21 cellular contexts compared by ENCODE assay signal in the genomic region with DNA sequence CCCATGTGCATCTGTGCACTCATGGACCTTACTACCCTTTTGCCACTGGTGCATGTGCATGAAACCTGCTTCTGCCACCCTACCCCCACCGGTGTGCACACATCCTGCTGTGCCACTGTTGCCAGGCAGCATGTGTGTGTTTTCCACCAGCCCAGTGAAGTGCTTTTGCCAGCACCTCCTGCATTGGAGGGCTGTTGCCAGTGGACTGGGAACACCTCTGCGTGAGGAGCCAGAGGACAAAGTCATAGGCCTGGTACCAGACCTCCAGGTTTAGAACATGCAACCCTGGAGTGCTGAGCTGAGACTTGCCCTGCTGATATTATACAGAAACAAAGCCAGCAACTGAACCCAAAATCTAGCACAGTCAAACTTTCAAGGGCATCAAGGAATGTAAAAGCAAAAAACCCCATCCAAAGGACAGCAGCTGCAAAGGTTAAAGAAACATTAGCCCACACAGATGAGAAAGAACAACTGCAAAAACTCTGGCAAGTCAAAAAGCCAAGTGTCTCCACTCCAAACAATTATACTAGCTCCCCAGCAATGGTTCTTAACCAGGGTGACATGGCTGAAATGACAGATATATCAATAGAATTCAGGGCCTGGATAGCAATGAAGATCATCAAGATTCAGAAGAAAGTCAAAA.
DNase-seq lines count a peak whose midpoint lies in the region; ATAC-seq, FAIRE-seq and TF ChIP-seq lines count a peak whose summit lies in the region.
"Had no signal": no experiment of that assay in that cellular context is flagged by ENCODE, and none has a peak within 500 bp of the region (broad histone marks: within the 10 kb centered on the region; RNA-seq: fewer than 3 reads in every experiment).

No MANE protein-coding gene starts in this region.

- FAIRE-seq in urothelium cell line (lab: Jason Lieb, UNC), result peak; percentile 27
- FAIRE-seq: A204.1, GM12892, K562 had no signal

- WGBS in body of pancreas, 2 donors, result 67 to 82% methylated on average over 1 to 2 of the region's 2 CpGs
- WGBS in mesendoderm (ENCODE audit: extremely low coverage, insufficient coverage, low lambda C conversion rate), result no CpG with 5 or more reads among the region's 2 CpGs

- H4K8ac ChIP-seq in mesendoderm (ENCODE audit: low read depth, low read length), result no peak overlapping the region

- DNase-seq in activated naive CD8-positive, alpha-beta T cell treated with anti-CD3 and anti-CD28 coated beads, Interleukin-2, amount 50 U/mL, for 24 hours, result no peak
- no peak for DNase-seq in activated naive CD8-positive, alpha-beta T cell treated with anti-CD3 and anti-CD28 coated beads for 36 hours
- peak in 3 of 4 donors; percentile 14 to 42 (median 29) for DNase-seq in body of pancreas
- no peak for DNase-seq in mesendoderm
- no peak for DNase-seq in urothelium cell line (ENCODE audit: low spot score)
- DNase-seq in glutamatergic neuron, result no peak
- DNase-seq: CD8-positive, alpha-beta memory T cell; HCEC 1CT; MV-4-11; NCI-H1417 treated with DMSO at 0.1 percent for 48 hours; NCI-H1930; NCI-H82; Peyer's patch; SHP77 had no signal

- H3K27me3 Mint-ChIP-seq in activated naive CD8-positive, alpha-beta T cell treated with anti-CD3 and anti-CD28 coated beads, Interleukin-2, amount 50 U/mL, for 24 hours, result peaks cover 16% of the 10 kb centered on the region
- H3K27me3 Mint-ChIP-seq in activated naive CD8-positive, alpha-beta T cell treated with anti-CD3 and anti-CD28 coated beads for 36 hours, result peaks cover 34% of the 10 kb centered on the region
- H3K27me3 Mint-ChIP-seq in glutamatergic neuron (ENCODE audit: unreplicated experiment), result peaks cover 2% of the 10 kb centered on the region

- no peaks in the 10 kb centered on the region for H3K9me3 Mint-ChIP-seq in activated naive CD8-positive, alpha-beta T cell treated with anti-CD3 and anti-CD28 coated beads, Interleukin-2, amount 50 U/mL, for 24 hours
- no peaks in the 10 kb centered on the region for H3K9me3 Mint-ChIP-seq in activated naive CD8-positive, alpha-beta T cell treated with anti-CD3 and anti-CD28 coated beads for 36 hours
- H3K9me3 Mint-ChIP-seq in glutamatergic neuron (ENCODE audit: unreplicated experiment), result no peaks in the 10 kb centered on the region

- H4K5ac ChIP-seq in mesendoderm (ENCODE audit: low read length), result no peak overlapping the region

- H3K56ac ChIP-seq in mesendoderm (ENCODE audit: low read length), result no peak overlapping the region

- no peak overlapping the region for H2BK15ac ChIP-seq in mesendoderm (replicated peaks; ENCODE audit: low read depth)

- no peaks in the 10 kb centered on the region for H3K4me1 Mint-ChIP-seq in activated naive CD8-positive, alpha-beta T cell treated with anti-CD3 and anti-CD28 coated beads, Interleukin-2, amount 50 U/mL, for 24 hours
- no peaks in the 10 kb centered on the region for H3K4me1 Mint-ChIP-seq in activated naive CD8-positive, alpha-beta T cell treated with anti-CD3 and anti-CD28 coated beads for 36 hours
- H3K4me1 Mint-ChIP-seq in glutamatergic neuron (ENCODE audit: low read depth, unreplicated experiment), result no peaks in the 10 kb centered on the region
- H3K4me1 Mint-ChIP-seq: CD8-positive, alpha-beta memory T cell had no signal

- no peak overlapping the region for H3K9ac ChIP-seq in mesendoderm (ENCODE audit: low read length)
- H3K9ac ChIP-seq: BLaER1 treated with 17β-estradiol and CSF1 and Interleukin-3, amounts not matched to agents 10 nM and 100 nM had no signal

- TF ChIP-seq CTCF in body of pancreas (IDR thresholded peaks at IDR 0.05) (no peak), glutamatergic neuron (IDR thresholded peaks at IDR 0.05; ENCODE audit: partially characterized antibody, unreplicated experiment) (no peak)

- H3K27ac ChIP-seq in body of pancreas (no peak overlapping the region), mesendoderm (ENCODE audit: low read depth, low read length) (no peak overlapping the region)
- H3K27ac ChIP-seq: BLaER1 treated with 17β-estradiol and CSF1 and Interleukin-3, amounts not matched to agents 10 nM and 100 nM; Peyer's patch had no signal

- H3K27ac Mint-ChIP-seq in activated naive CD8-positive, alpha-beta T cell treated with anti-CD3 and anti-CD28 coated beads, Interleukin-2, amount 50 U/mL, for 24 hours, result no peak overlapping the region
- no peak overlapping the region for H3K27ac Mint-ChIP-seq in activated naive CD8-positive, alpha-beta T cell treated with anti-CD3 and anti-CD28 coated beads for 36 hours
- no peak overlapping the region for H3K27ac Mint-ChIP-seq in glutamatergic neuron (ENCODE audit: unreplicated experiment)
- H3K27ac Mint-ChIP-seq: CD8-positive, alpha-beta memory T cell had no signal

- no peaks in the 10 kb centered on the region for H3K9me3 ChIP-seq in body of pancreas
- H3K9me3 ChIP-seq: Peyer's patch had no signal

- H3K4me3 ChIP-seq in body of pancreas (no peak overlapping the region), mesendoderm (ENCODE audit: low read length) (no peak overlapping the region)
- H3K4me3 ChIP-seq: BLaER1 treated with 17β-estradiol and CSF1 and Interleukin-3, amounts not matched to agents 10 nM and 100 nM; K562; Peyer's patch had no signal

- no peak overlapping the region for H3K4me2 ChIP-seq in mesendoderm (ENCODE audit: low read length)

- peak overlapping the region; percentile 80 for H3K23ac ChIP-seq in mesendoderm (ENCODE audit: low read length)

- H3K4ac ChIP-seq in mesendoderm (ENCODE audit: low read depth, low read length), result no peak overlapping the region

- no peak overlapping the region for H2AK5ac ChIP-seq in mesendoderm (ENCODE audit: low read length)

- H3K79me1 ChIP-seq in mesendoderm (ENCODE audit: low read length), result no peaks in the 10 kb centered on the region

- no peaks in the 10 kb centered on the region for H3K27me3 ChIP-seq in body of pancreas
- no peaks in the 10 kb centered on the region for H3K27me3 ChIP-seq in mesendoderm (ENCODE audit: insufficient read depth, low read length, poor library complexity)
- H3K27me3 ChIP-seq: BLaER1 treated with 17β-estradiol and CSF1 and Interleukin-3, amounts not matched to agents 10 nM and 100 nM; Peyer's patch had no signal

- H3K79me2 ChIP-seq in mesendoderm (ENCODE audit: control insufficient read depth, insufficient read depth, low read length), result no peaks in the 10 kb centered on the region

- H2BK120ac ChIP-seq in mesendoderm (ENCODE audit: low read depth, low read length), result no peak overlapping the region

- peak; percentile 20 for ATAC-seq in activated naive CD8-positive, alpha-beta T cell treated with anti-CD3 and anti-CD28 coated beads, Interleukin-2, amount 50 U/mL, for 24 hours
- no peak for ATAC-seq in body of pancreas
- ATAC-seq in HG02798 (IDR thresholded peaks at IDR 0.05; ENCODE audit: poor library complexity, unreplicated experiment), result no peak
- no peak for ATAC-seq in GM18517 (IDR thresholded peaks at IDR 0.05; ENCODE audit: unreplicated experiment)
- ATAC-seq: K562, SK-N-SH treated with all-trans-retinoic acid at 6 μM for 48 hours had no signal

- no peaks in the 10 kb centered on the region for H3K4me1 ChIP-seq in body of pancreas
- no peaks in the 10 kb centered on the region for H3K4me1 ChIP-seq in mesendoderm (ENCODE audit: control insufficient read depth, low read depth, low read length)
- H3K4me1 ChIP-seq: Peyer's patch had no signal

- H3K4me3 Mint-ChIP-seq in activated naive CD8-positive, alpha-beta T cell treated with anti-CD3 and anti-CD28 coated beads, Interleukin-2, amount 50 U/mL, for 24 hours, result no peak overlapping the region
- H3K4me3 Mint-ChIP-seq in activated naive CD8-positive, alpha-beta T cell treated with anti-CD3 and anti-CD28 coated beads for 36 hours, result no peak overlapping the region
- H3K4me3 Mint-ChIP-seq in glutamatergic neuron (ENCODE audit: unreplicated experiment), result no peak overlapping the region
- H3K4me3 Mint-ChIP-seq: CD8-positive, alpha-beta memory T cell had no signal

- H3K36me3 ChIP-seq in body of pancreas (replicated peaks in 1 of 2; ENCODE audit: insufficient read depth in 1 of 2, low read depth in 2 of 2) (no peaks in the 10 kb centered on the region), mesendoderm (ENCODE audit: control insufficient read depth, insufficient read depth, low read length) (no peaks in the 10 kb centered on the region)
- H3K36me3 ChIP-seq: BLaER1 treated with 17β-estradiol and CSF1 and Interleukin-3, amounts not matched to agents 10 nM and 100 nM; Peyer's patch had no signal

- TF ChIP-seq POLR2A in body of pancreas (IDR thresholded peaks at IDR 0.05), result no peak

- no peak overlapping the region for H3K18ac ChIP-seq in mesendoderm (ENCODE audit: low read length)

- H2BK5ac ChIP-seq in mesendoderm (ENCODE audit: low read length), result no peak overlapping the region

- intact Hi-C loops in body of pancreas (cut with DNase I), result no loop called here

- no peaks in the 10 kb centered on the region for H3K36me3 Mint-ChIP-seq in activated naive CD8-positive, alpha-beta T cell treated with anti-CD3 and anti-CD28 coated beads, Interleukin-2, amount 50 U/mL, for 24 hours (ENCODE audit: low read depth)
- H3K36me3 Mint-ChIP-seq in activated naive CD8-positive, alpha-beta T cell treated with anti-CD3 and anti-CD28 coated beads for 36 hours, result no peaks in the 10 kb centered on the region
- no peaks in the 10 kb centered on the region for H3K36me3 Mint-ChIP-seq in glutamatergic neuron (ENCODE audit: unreplicated experiment)

Comparison
In these comparisons a context has a peak if more than half of its experiments do, and no peak if none do; other contexts are left out.
1. DNase-seq: peak in body of pancreas (3 of 4); none in activated naive CD8-positive, alpha-beta T cell treated with anti-CD3 and anti-CD28 coated beads, Interleukin-2, amount 50 U/mL, for 24 hours (single experiment), activated naive CD8-positive, alpha-beta T cell treated with anti-CD3 and anti-CD28 coated beads for 36 hours (single experiment), mesendoderm (single experiment), urothelium cell line (single experiment) and glutamatergic neuron (single experiment).